ENCODE assay signal across 31 cellular contexts in genomic region chr3:103517013-103517412, GRCh38.
"Had no signal": no experiment of that assay in that cellular context is flagged by ENCODE, and none has a peak within 500 bp of the region (broad histone marks: within the 10 kb centered on the region; RNA-seq: fewer than 3 reads in every experiment).

No MANE protein-coding gene starts in this region.

- H3K4me1 ChIP-seq: ascending aorta had no signal

- H3K4me3 ChIP-seq: ascending aorta, cardiac muscle cell had no signal

- FAIRE-seq: bronchial epithelial cell, TTC549 had no signal

- DNase-seq: activated B cell treated with CpG ODN at 0.5 μM for 24 hours; activated CD4-positive, alpha-beta memory T cell treated with anti-CD3 and anti-CD28 coated beads, Interleukin-2, amount 10 ng/mL, durations not matched to agents 7 days and 5 days; activated CD4-positive, alpha-beta T cell treated with anti-CD3 and anti-CD28 coated beads for 4 hours; activated CD4-positive, alpha-beta T cell treated with anti-CD3 and anti-CD28 coated beads, Interleukin-2, amount 10 ng/mL, durations not matched to agents 24 days and 14 days; activated CD4-positive, alpha-beta T cell treated with anti-CD3 and anti-CD28 coated beads, Interleukin-2, amount 50 U/mL, for 1 hour; activated CD4-positive, alpha-beta T cell treated with anti-CD3 and anti-CD28 coated beads, Interleukin-2, amount 50 U/mL, for 48 hours; activated CD4-positive, CD25-positive, alpha-beta regulatory T cell treated with anti-CD3 and anti-CD28 coated beads, Interleukin-2, amount 50 U/mL, for 72 hours; activated CD8-positive, alpha-beta memory T cell treated with anti-CD3 and anti-CD28 coated beads for 24 hours; activated CD8-positive, alpha-beta memory T cell treated with anti-CD3 and anti-CD28 coated beads, Interleukin-2, amount 10 ng/mL, durations not matched to agents 7 days and 5 days; activated CD8-positive, alpha-beta memory T cell treated with anti-CD3 and anti-CD28 coated beads, Interleukin-2, amount 50 U/mL, for 48 hours; activated CD8-positive, alpha-beta T cell treated with anti-CD3 and anti-CD28 coated beads, Interleukin-2, amount 10 ng/mL, durations not matched to agents 7 days and 5 days; activated effector memory CD4-positive, alpha-beta T cell treated with Interleukin-2 at 50 U/mL for 16 hours; activated gamma-delta T cell; activated naive CD4-positive, alpha-beta T cell treated with anti-CD3 and anti-CD28 coated beads, Interleukin-2, amount 10 ng/mL, durations not matched to agents 7 days and 5 days; activated naive CD4-positive, alpha-beta T cell treated with Interleukin-2 at 50 U/mL for 16 hours; activated naive CD8-positive, alpha-beta T cell treated with anti-CD3 and anti-CD28 coated beads, Interleukin-2, amount 10 ng/mL, durations not matched to agents 7 days and 5 days; activated naive CD8-positive, alpha-beta T cell treated with anti-CD3 and anti-CD28 coated beads, Interleukin-2, amount 50 U/mL, for 24 hours; activated T-cell treated with anti-CD3 and anti-CD28 coated beads, Interleukin-2, amount 50 U/mL, for 24 hours; activated T-cell treated with anti-CD3 and anti-CD28 coated beads, Interleukin-2, amount 50 U/mL, for 48 hours; amygdala; anterior cingulate cortex; caudate nucleus; cerebellar nuclear complex; T-helper 1 cell; T-helper 2 cell; T-helper 9 cell had no signal

- H3K27ac ChIP-seq: ascending aorta, cardiac muscle cell, VCaP had no signal

- H3K27me3 ChIP-seq: ascending aorta, cardiac muscle cell had no signal

- ATAC-seq: activated CD8-positive, alpha-beta memory T cell treated with anti-CD3 and anti-CD28 coated beads, Interleukin-2, amount 10 ng/mL, durations not matched to agents 7 days and 5 days; activated CD8-positive, alpha-beta T cell treated with anti-CD3 and anti-CD28 coated beads, Interleukin-2, amount 10 ng/mL, durations not matched to agents 7 days and 5 days; activated naive CD8-positive, alpha-beta T cell treated with anti-CD3 and anti-CD28 coated beads, Interleukin-2, amount 50 U/mL, for 24 hours had no signal

- H3K36me3 ChIP-seq: ascending aorta, cardiac muscle cell had no signal
